Comparison of ENCODE assay signal across 1 cellular context in genomic region chr7:6258440-6259182, GRCh38.
A peak's percentile ranks its signal among the peaks of the same experiment; 100 is the strongest.
TF ChIP-seq lines count a peak whose summit lies in the region.

No MANE protein-coding gene starts in this region.

TF ChIP-seq in GM12878, 131 proteins besides CTCF, POLR2A, EP300 and RAD21 (continued from another document and continues in another):
- no peak for TF ChIP-seq USF2 (IDR thresholded peaks at IDR 0.05; ENCODE audit: borderline replicate concordance, low read depth, low read length)
- no peak for TF ChIP-seq DPF2 (IDR thresholded peaks at IDR 0.05)
- 0 out of 2 replicates have a peak, but pooled peaks have one; percentile 26 for TF ChIP-seq ATF7 (IDR thresholded peaks at IDR 0.05; ENCODE audit: low read depth)
- TF ChIP-seq CREM (IDR thresholded peaks at IDR 0.05; ENCODE audit: low read depth), result 0 out of 2 replicates have a peak, but pooled peaks have one; percentile 8
- no peak for TF ChIP-seq TCF3 (IDR thresholded peaks at IDR 0.05; ENCODE audit: borderline replicate concordance, insufficient read depth, low read depth, low read length)
- TF ChIP-seq BRCA1 (IDR thresholded peaks at IDR 0.05; ENCODE audit: low read depth, low read length), result no peak
- no peak for TF ChIP-seq LARP7 (IDR thresholded peaks at IDR 0.05)
- no peak for TF ChIP-seq BHLHE40 (IDR thresholded peaks at IDR 0.05; ENCODE audit: borderline replicate concordance in 1 of 2, low read depth in 2 of 2, low read length in 1 of 2)
- TF ChIP-seq GATAD2B (conservative IDR thresholded peaks at IDR 0.05; ENCODE audit: low read depth), result no peak
- TF ChIP-seq JUND (IDR thresholded peaks at IDR 0.05; ENCODE audit: low read depth, low read length), result no peak
- TF ChIP-seq ZNF687 (IDR thresholded peaks at IDR 0.05), result peak; percentile 22; the same call in 1 of the 2 replicates
- no peak for TF ChIP-seq PML (IDR thresholded peaks at IDR 0.05; ENCODE audit: low read length)
- TF ChIP-seq IKZF1 (conservative IDR thresholded peaks at IDR 0.05), result 0 out of 2 replicates have a peak, but pooled peaks have one; percentile 16
- no peak for TF ChIP-seq STAT1 (conservative IDR thresholded peaks at IDR 0.05)
- TF ChIP-seq REST (IDR thresholded peaks at IDR 0.05; ENCODE audit: low read depth, low read length), result no peak
- no peak for TF ChIP-seq CBX5 (IDR thresholded peaks at IDR 0.05; ENCODE audit: low read depth)
- TF ChIP-seq PAX8 (IDR thresholded peaks at IDR 0.05), result no peak
- no peak for TF ChIP-seq ZNF622 (IDR thresholded peaks at IDR 0.05)
- peak; percentile 45; the same call in 1 of the 2 replicates for TF ChIP-seq NFIC (IDR thresholded peaks at IDR 0.05; ENCODE audit: low read depth, low read length)
- no peak for TF ChIP-seq HDAC6 (IDR thresholded peaks at IDR 0.05; ENCODE audit: unreplicated experiment)
- TF ChIP-seq MYB (IDR thresholded peaks at IDR 0.05; ENCODE audit: borderline replicate concordance, low read depth, low read length), result no peak
- no peak for TF ChIP-seq ETV6 (conservative IDR thresholded peaks at IDR 0.05 in 1 of 2, IDR thresholded peaks at IDR 0.05 in 1 of 2; ENCODE audit: borderline replicate concordance in 1 of 2, low read depth in 1 of 2)
- TF ChIP-seq RELA (IDR thresholded peaks at IDR 0.05; ENCODE audit: borderline replicate concordance, partially characterized antibody), result no peak
- no peak for TF ChIP-seq POU2F2 (IDR thresholded peaks at IDR 0.05; ENCODE audit: borderline replicate concordance, low read depth, low read length)
- no peak for TF ChIP-seq CBX3 (IDR thresholded peaks at IDR 0.05; ENCODE audit: borderline replicate concordance, low read depth)
- no peak for TF ChIP-seq WRNIP1 (IDR thresholded peaks at IDR 0.05; ENCODE audit: borderline replicate concordance, low read depth, low read length)
- no peak for TF ChIP-seq SMARCA5 (IDR thresholded peaks at IDR 0.05)
- no peak for TF ChIP-seq FOXM1 (IDR thresholded peaks at IDR 0.05; ENCODE audit: low read depth, low read length)
- no peak for TF ChIP-seq CEBPZ (IDR thresholded peaks at IDR 0.05; ENCODE audit: low read depth, low read length)
- no peak for TF ChIP-seq CHD4 (IDR thresholded peaks at IDR 0.05)
- TF ChIP-seq SREBF1 (IDR thresholded peaks at IDR 0.05; ENCODE audit: low read length), result no peak
- no peak for TF ChIP-seq ZBTB33 (IDR thresholded peaks at IDR 0.05)
- no peak for TF ChIP-seq NR2F1 (conservative IDR thresholded peaks at IDR 0.05)
- TF ChIP-seq HCFC1 (IDR thresholded peaks at IDR 0.05; ENCODE audit: low read length), result no peak
- no peak for TF ChIP-seq IRF4 (IDR thresholded peaks at IDR 0.05; ENCODE audit: low read depth, low read length)
- TF ChIP-seq ATF2 (IDR thresholded peaks at IDR 0.05; ENCODE audit: low read length), result peak; percentile 65
- TF ChIP-seq ZBTB11 (CRISPR knock-in tag; IDR thresholded peaks at IDR 0.05), result no peak
- TF ChIP-seq TCF7 (IDR thresholded peaks at IDR 0.05; ENCODE audit: borderline replicate concordance), result no peak
- no peak for TF ChIP-seq MYC (IDR thresholded peaks at IDR 0.05; ENCODE audit: insufficient read depth, insufficient read length, insufficient replicate concordance, low read length, severe bottlenecking)
- TF ChIP-seq KLF5 (IDR thresholded peaks at IDR 0.05; ENCODE audit: partially characterized antibody), result no peak
- no peak for TF ChIP-seq IRF3 (IDR thresholded peaks at IDR 0.05)
